1 cellular context compared by ENCODE assay signal in the genomic region with DNA sequence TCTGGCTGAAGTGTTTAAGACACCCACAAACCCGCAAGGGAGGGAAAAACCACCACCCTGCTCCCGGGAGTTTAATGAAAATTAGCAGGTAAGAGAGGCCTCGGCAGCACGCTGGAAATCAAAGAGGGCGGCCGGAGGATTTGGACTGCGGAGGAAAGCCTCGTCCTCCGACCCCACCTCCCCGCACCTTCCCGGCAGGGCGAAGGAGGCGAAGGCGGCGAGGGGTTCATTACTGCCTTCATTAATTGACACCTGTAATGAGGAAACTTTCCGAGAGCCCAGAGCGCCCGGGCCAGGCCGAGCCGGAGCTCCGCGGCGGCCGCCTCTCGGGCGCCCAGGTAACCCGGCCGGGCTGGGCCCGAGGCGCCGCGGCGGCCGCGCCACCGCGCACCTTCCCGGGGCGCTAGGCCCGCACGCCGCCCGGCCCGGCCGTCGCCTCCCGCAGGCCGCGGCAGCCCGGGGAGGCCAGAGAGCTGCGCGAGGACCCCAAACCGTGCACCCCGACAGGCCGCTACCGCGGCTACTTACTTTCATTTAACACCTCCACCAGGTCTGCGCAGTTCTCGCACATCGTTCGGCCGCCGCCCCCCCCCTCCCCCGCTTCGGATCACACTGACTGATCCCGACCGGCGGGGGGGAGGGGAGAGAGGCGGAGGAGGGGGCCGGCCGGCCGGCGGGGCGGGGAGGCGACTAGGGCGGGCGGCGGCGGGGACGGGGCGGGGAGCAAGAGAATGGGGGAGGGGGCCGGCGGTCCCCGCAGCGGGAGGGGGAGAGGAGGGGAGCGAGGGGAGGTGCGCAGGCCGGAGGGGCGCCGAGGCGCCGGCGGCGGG.
TF ChIP-seq lines count a peak whose summit lies in the region.

No MANE protein-coding gene starts in this region.

TF ChIP-seq in HepG2, 621 proteins besides CTCF, POLR2A, EP300 and RAD21 (continued from another document and continues in another):
- TF ChIP-seq, protein P1, sequence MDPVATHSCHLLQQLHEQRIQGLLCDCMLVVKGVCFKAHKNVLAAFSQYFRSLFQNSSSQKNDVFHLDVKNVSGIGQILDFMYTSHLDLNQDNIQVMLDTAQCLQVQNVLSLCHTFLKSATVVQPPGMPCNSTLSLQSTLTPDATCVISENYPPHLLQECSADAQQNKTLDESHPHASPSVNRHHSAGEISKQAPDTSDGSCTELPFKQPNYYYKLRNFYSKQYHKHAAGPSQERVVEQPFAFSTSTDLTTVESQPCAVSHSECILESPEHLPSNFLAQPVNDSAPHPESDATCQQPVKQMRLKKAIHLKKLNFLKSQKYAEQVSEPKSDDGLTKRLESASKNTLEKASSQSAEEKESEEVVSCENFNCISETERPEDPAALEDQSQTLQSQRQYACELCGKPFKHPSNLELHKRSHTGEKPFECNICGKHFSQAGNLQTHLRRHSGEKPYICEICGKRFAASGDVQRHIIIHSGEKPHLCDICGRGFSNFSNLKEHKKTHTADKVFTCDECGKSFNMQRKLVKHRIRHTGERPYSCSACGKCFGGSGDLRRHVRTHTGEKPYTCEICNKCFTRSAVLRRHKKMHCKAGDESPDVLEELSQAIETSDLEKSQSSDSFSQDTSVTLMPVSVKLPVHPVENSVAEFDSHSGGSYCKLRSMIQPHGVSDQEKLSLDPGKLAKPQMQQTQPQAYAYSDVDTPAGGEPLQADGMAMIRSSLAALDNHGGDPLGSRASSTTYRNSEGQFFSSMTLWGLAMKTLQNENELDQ (CRISPR knock-in tag; IDR thresholded peaks at IDR 0.05; ENCODE audit: borderline replicate concordance) = no peak
- TF ChIP-seq DNMT1 (CRISPR knock-in tag; IDR thresholded peaks at IDR 0.05) (no peak), ZNF121 (CRISPR knock-in tag; IDR thresholded peaks at IDR 0.05) (no peak), AGO2 (optimal IDR thresholded peaks at IDR 0.05; ENCODE audit: low read depth, low read length) (peak; percentile 72), NR3C1 (CRISPR knock-in tag; IDR thresholded peaks at IDR 0.05) (no peak), CHD4 (IDR thresholded peaks at IDR 0.05; ENCODE audit: borderline replicate concordance, low read length) (no peak), ZNF749 (CRISPR knock-in tag; IDR thresholded peaks at IDR 0.05; ENCODE audit: borderline replicate concordance) (no peak), NR2F6 (IDR thresholded peaks at IDR 0.05) (no peak), NR2F6 (CRISPR knock-in tag; IDR thresholded peaks at IDR 0.05) (0 out of 2 replicates have a peak, but pooled peaks have one; percentile 3), PRMT3 (CRISPR knock-in tag; IDR thresholded peaks at IDR 0.05; ENCODE audit: borderline replicate concordance, low read depth) (no peak), REL (CRISPR knock-in tag; conservative IDR thresholded peaks at IDR 0.05) (0 out of 2 replicates have a peak, but pooled peaks have one; percentile 25), NR2F2 (IDR thresholded peaks at IDR 0.05; ENCODE audit: borderline replicate concordance, low read depth) (peak; percentile 37; the same call in 1 of the 2 replicates), FLYWCH1 (CRISPR knock-in tag; IDR thresholded peaks at IDR 0.05) (no peak), ZNF567 (CRISPR knock-in tag; IDR thresholded peaks at IDR 0.05; ENCODE audit: borderline replicate concordance) (no peak), ZSCAN20 (CRISPR knock-in tag; IDR thresholded peaks at IDR 0.05; ENCODE audit: borderline replicate concordance) (peak; percentile 55; the same call in 1 of the 2 replicates), ZNF350 (CRISPR knock-in tag; IDR thresholded peaks at IDR 0.05; ENCODE audit: borderline replicate concordance, low read depth) (0 out of 2 replicates have a peak, but pooled peaks have one; percentile 11), HNRNPLL (IDR thresholded peaks at IDR 0.05; ENCODE audit: low read depth, low read length, poor library complexity, severe bottlenecking) (peak; percentile 90), ATF7-NPFF (CRISPR knock-in tag; IDR thresholded peaks at IDR 0.05; ENCODE audit: low read depth) (no peak), ZNF3 (CRISPR knock-in tag; IDR thresholded peaks at IDR 0.05) (0 out of 2 replicates have a peak, but pooled peaks have one; percentile 13), PRPF4 (IDR thresholded peaks at IDR 0.05; ENCODE audit: low read depth, low read length, poor library complexity, severe bottlenecking) (peak; percentile 78), ATF1 (CRISPR knock-in tag; IDR thresholded peaks at IDR 0.05) (no peak), ZNF629 (CRISPR knock-in tag; conservative IDR thresholded peaks at IDR 0.05) (no peak)
- TF ChIP-seq, protein P2, sequence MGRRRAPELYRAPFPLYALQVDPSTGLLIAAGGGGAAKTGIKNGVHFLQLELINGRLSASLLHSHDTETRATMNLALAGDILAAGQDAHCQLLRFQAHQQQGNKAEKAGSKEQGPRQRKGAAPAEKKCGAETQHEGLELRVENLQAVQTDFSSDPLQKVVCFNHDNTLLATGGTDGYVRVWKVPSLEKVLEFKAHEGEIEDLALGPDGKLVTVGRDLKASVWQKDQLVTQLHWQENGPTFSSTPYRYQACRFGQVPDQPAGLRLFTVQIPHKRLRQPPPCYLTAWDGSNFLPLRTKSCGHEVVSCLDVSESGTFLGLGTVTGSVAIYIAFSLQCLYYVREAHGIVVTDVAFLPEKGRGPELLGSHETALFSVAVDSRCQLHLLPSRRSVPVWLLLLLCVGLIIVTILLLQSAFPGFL (CRISPR knock-in tag; IDR thresholded peaks at IDR 0.05) = no peak
- TF ChIP-seq, protein P3, sequence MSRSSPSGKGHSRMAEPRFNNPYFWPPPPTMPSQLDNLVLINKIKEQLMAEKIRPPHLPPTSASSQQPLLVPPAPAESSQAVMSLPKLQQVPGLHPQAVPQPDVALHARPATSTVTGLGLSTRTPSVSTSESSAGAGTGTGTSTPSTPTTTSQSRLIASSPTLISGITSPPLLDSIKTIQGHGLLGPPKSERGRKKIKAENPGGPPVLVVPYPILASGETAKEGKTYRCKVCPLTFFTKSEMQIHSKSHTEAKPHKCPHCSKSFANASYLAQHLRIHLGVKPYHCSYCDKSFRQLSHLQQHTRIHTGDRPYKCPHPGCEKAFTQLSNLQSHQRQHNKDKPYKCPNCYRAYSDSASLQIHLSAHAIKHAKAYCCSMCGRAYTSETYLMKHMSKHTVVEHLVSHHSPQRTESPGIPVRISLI (CRISPR knock-in tag; IDR thresholded peaks at IDR 0.05; ENCODE audit: borderline replicate concordance) = no peak
- TF ChIP-seq, protein P4, sequence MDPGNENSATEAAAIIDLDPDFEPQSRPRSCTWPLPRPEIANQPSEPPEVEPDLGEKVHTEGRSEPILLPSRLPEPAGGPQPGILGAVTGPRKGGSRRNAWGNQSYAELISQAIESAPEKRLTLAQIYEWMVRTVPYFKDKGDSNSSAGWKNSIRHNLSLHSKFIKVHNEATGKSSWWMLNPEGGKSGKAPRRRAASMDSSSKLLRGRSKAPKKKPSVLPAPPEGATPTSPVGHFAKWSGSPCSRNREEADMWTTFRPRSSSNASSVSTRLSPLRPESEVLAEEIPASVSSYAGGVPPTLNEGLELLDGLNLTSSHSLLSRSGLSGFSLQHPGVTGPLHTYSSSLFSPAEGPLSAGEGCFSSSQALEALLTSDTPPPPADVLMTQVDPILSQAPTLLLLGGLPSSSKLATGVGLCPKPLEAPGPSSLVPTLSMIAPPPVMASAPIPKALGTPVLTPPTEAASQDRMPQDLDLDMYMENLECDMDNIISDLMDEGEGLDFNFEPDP (CRISPR knock-in tag; conservative IDR thresholded peaks at IDR 0.05) = no peak
- TF ChIP-seq, protein P5, sequence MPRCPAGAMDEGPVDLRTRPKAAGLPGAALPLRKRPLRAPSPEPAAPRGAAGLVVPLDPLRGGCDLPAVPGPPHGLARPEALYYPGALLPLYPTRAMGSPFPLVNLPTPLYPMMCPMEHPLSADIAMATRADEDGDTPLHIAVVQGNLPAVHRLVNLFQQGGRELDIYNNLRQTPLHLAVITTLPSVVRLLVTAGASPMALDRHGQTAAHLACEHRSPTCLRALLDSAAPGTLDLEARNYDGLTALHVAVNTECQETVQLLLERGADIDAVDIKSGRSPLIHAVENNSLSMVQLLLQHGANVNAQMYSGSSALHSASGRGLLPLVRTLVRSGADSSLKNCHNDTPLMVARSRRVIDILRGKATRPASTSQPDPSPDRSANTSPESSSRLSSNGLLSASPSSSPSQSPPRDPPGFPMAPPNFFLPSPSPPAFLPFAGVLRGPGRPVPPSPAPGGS (CRISPR knock-in tag; IDR thresholded peaks at IDR 0.05) = no peak
- TF ChIP-seq, protein P6, sequence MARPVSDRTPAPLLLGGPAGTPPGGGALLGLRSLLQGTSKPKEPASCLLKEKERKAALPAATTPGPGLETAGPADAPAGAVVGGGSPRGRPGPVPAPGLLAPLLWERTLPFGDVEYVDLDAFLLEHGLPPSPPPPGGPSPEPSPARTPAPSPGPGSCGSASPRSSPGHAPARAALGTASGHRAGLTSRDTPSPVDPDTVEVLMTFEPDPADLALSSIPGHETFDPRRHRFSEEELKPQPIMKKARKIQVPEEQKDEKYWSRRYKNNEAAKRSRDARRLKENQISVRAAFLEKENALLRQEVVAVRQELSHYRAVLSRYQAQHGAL (CRISPR knock-in tag; IDR thresholded peaks at IDR 0.05; ENCODE audit: not compliant biosample characterization) = no peak
- TF ChIP-seq, protein P7, sequence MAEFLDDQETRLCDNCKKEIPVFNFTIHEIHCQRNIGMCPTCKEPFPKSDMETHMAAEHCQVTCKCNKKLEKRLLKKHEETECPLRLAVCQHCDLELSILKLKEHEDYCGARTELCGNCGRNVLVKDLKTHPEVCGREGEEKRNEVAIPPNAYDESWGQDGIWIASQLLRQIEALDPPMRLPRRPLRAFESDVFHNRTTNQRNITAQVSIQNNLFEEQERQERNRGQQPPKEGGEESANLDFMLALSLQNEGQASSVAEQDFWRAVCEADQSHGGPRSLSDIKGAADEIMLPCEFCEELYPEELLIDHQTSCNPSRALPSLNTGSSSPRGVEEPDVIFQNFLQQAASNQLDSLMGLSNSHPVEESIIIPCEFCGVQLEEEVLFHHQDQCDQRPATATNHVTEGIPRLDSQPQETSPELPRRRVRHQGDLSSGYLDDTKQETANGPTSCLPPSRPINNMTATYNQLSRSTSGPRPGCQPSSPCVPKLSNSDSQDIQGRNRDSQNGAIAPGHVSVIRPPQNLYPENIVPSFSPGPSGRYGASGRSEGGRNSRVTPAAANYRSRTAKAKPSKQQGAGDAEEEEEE (CRISPR knock-in tag; IDR thresholded peaks at IDR 0.05; ENCODE audit: borderline replicate concordance) = no peak
- TF ChIP-seq, protein P8, sequence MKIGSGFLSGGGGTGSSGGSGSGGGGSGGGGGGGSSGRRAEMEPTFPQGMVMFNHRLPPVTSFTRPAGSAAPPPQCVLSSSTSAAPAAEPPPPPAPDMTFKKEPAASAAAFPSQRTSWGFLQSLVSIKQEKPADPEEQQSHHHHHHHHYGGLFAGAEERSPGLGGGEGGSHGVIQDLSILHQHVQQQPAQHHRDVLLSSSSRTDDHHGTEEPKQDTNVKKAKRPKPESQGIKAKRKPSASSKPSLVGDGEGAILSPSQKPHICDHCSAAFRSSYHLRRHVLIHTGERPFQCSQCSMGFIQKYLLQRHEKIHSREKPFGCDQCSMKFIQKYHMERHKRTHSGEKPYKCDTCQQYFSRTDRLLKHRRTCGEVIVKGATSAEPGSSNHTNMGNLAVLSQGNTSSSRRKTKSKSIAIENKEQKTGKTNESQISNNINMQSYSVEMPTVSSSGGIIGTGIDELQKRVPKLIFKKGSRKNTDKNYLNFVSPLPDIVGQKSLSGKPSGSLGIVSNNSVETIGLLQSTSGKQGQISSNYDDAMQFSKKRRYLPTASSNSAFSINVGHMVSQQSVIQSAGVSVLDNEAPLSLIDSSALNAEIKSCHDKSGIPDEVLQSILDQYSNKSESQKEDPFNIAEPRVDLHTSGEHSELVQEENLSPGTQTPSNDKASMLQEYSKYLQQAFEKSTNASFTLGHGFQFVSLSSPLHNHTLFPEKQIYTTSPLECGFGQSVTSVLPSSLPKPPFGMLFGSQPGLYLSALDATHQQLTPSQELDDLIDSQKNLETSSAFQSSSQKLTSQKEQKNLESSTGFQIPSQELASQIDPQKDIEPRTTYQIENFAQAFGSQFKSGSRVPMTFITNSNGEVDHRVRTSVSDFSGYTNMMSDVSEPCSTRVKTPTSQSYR (CRISPR knock-in tag; IDR thresholded peaks at IDR 0.05; ENCODE audit: borderline replicate concordance) = peak; percentile 80
- TF ChIP-seq, protein P9, sequence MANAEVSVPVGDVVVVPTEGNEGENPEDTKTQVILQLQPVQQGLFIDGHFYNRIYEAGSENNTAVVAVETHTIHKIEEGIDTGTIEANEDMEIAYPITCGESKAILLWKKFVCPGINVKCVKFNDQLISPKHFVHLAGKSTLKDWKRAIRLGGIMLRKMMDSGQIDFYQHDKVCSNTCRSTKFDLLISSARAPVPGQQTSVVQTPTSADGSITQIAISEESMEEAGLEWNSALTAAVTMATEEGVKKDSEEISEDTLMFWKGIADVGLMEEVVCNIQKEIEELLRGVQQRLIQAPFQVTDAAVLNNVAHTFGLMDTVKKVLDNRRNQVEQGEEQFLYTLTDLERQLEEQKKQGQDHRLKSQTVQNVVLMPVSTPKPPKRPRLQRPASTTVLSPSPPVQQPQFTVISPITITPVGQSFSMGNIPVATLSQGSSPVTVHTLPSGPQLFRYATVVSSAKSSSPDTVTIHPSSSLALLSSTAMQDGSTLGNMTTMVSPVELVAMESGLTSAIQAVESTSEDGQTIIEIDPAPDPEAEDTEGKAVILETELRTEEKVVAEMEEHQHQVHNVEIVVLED (CRISPR knock-in tag; IDR thresholded peaks at IDR 0.05; ENCODE audit: borderline replicate concordance) = no peak
